In the genomic region with DNA sequence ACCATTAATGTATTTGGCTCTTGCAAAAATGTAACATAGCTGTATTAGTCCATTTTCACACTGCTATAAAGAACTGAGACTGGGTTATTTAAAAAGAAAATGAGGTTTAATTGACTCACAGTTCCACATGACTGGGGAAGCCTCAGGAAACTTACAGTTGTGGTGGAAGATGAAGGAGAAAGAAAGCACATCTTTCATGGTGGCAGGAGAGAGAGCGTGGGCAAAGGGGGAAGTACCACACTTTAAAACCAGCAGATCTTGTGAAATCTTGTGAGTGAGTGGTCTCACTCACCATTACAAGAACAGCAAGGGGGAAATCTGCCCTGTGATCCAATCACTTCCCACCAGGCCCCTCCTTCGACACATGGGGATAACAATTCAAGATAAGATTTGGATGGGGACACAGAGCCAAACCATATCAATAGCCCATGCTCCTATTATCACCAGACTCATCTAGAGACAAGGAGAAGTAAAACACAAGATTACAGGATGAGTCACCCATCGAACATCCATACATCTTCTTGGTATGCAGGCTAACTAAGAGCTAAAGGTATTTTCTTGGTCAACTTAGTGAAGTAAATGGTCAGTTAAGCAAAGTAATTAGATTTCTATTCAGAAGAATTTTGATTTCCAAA, we compare ENCODE assay signal across 1 cellular context.
TF ChIP-seq lines count a peak whose summit lies in the region.

No MANE protein-coding gene starts in this region.

TF ChIP-seq in SK-N-SH, 30 proteins besides CTCF, POLR2A, EP300 and RAD21 (continued from another document):
- TF ChIP-seq, protein P1, sequence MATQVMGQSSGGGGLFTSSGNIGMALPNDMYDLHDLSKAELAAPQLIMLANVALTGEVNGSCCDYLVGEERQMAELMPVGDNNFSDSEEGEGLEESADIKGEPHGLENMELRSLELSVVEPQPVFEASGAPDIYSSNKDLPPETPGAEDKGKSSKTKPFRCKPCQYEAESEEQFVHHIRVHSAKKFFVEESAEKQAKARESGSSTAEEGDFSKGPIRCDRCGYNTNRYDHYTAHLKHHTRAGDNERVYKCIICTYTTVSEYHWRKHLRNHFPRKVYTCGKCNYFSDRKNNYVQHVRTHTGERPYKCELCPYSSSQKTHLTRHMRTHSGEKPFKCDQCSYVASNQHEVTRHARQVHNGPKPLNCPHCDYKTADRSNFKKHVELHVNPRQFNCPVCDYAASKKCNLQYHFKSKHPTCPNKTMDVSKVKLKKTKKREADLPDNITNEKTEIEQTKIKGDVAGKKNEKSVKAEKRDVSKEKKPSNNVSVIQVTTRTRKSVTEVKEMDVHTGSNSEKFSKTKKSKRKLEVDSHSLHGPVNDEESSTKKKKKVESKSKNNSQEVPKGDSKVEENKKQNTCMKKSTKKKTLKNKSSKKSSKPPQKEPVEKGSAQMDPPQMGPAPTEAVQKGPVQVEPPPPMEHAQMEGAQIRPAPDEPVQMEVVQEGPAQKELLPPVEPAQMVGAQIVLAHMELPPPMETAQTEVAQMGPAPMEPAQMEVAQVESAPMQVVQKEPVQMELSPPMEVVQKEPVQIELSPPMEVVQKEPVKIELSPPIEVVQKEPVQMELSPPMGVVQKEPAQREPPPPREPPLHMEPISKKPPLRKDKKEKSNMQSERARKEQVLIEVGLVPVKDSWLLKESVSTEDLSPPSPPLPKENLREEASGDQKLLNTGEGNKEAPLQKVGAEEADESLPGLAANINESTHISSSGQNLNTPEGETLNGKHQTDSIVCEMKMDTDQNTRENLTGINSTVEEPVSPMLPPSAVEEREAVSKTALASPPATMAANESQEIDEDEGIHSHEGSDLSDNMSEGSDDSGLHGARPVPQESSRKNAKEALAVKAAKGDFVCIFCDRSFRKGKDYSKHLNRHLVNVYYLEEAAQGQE (IDR thresholded peaks at IDR 0.05; ENCODE audit: low read depth, low read length): no peak
- TF ChIP-seq MEF2A (IDR thresholded peaks at IDR 0.05; ENCODE audit: borderline replicate concordance, low read depth) (no peak), TCF12 (IDR thresholded peaks at IDR 0.05) (peak; percentile 83), GABPA (IDR thresholded peaks at IDR 0.05; ENCODE audit: low read depth) (no peak), ELF1 (IDR thresholded peaks at IDR 0.05) (no peak), RFX5 (IDR thresholded peaks at IDR 0.05; ENCODE audit: low read length) (no peak), FOXM1 (IDR thresholded peaks at IDR 0.05; ENCODE audit: low read depth) (peak; percentile 47; the same call in 1 of the 2 replicates), SIN3A (IDR thresholded peaks at IDR 0.05; ENCODE audit: borderline replicate concordance, low read depth, low read length) (no peak), EZH2phosphoT487 (IDR thresholded peaks at IDR 0.05; ENCODE audit: borderline replicate concordance, low read depth) (no peak), SMC3 (IDR thresholded peaks at IDR 0.05; ENCODE audit: low read depth, low read length) (no peak), NFIC (IDR thresholded peaks at IDR 0.05; ENCODE audit: borderline replicate concordance) (peak; percentile 83), RCOR1 (IDR thresholded peaks at IDR 0.05; ENCODE audit: low read length) (no peak), JUND (IDR thresholded peaks at IDR 0.05) (peak; percentile 96), POLR2AphosphoS5 (IDR thresholded peaks at IDR 0.05; ENCODE audit: low read depth, low read length) (peak; percentile 48; the same call in 1 of the 2 replicates), YY1 (IDR thresholded peaks at IDR 0.05; ENCODE audit: low read depth) (no peak), MXI1 (IDR thresholded peaks at IDR 0.05; ENCODE audit: low read depth, low read length) (no peak)
- TF ChIP-seq, protein P2, sequence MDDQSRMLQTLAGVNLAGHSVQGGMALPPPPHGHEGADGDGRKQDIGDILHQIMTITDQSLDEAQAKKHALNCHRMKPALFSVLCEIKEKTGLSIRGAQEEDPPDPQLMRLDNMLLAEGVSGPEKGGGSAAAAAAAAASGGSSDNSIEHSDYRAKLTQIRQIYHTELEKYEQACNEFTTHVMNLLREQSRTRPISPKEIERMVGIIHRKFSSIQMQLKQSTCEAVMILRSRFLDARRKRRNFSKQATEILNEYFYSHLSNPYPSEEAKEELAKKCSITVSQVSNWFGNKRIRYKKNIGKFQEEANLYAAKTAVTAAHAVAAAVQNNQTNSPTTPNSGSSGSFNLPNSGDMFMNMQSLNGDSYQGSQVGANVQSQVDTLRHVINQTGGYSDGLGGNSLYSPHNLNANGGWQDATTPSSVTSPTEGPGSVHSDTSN (IDR thresholded peaks at IDR 0.05): peak; percentile 67
- TF ChIP-seq, protein P3, sequence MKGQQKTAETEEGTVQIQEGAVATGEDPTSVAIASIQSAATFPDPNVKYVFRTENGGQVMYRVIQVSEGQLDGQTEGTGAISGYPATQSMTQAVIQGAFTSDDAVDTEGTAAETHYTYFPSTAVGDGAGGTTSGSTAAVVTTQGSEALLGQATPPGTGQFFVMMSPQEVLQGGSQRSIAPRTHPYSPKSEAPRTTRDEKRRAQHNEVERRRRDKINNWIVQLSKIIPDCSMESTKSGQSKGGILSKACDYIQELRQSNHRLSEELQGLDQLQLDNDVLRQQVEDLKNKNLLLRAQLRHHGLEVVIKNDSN (IDR thresholded peaks at IDR 0.05; ENCODE audit: borderline replicate concordance, low read depth): no peak
- TF ChIP-seq, protein P4, sequence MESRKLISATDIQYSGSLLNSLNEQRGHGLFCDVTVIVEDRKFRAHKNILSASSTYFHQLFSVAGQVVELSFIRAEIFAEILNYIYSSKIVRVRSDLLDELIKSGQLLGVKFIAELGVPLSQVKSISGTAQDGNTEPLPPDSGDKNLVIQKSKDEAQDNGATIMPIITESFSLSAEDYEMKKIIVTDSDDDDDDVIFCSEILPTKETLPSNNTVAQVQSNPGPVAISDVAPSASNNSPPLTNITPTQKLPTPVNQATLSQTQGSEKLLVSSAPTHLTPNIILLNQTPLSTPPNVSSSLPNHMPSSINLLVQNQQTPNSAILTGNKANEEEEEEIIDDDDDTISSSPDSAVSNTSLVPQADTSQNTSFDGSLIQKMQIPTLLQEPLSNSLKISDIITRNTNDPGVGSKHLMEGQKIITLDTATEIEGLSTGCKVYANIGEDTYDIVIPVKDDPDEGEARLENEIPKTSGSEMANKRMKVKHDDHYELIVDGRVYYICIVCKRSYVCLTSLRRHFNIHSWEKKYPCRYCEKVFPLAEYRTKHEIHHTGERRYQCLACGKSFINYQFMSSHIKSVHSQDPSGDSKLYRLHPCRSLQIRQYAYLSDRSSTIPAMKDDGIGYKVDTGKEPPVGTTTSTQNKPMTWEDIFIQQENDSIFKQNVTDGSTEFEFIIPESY (IDR thresholded peaks at IDR 0.05; ENCODE audit: borderline replicate concordance, low read depth): no peak
